8 cellular contexts compared by ENCODE assay signal in genomic region chr13:33743438-33744368, GRCh38.
DNase-seq lines count a peak whose midpoint lies in the region; ATAC-seq and TF ChIP-seq lines count a peak whose summit lies in the region.

No MANE protein-coding gene starts in this region.

- peaks cover 4 to 10% of the 10 kb centered on the region in 2 donors for H3K9me3 Mint-ChIP-seq in activated naive CD4-positive, alpha-beta T cell treated with anti-CD3 and anti-CD28 coated beads, Interleukin-2, amount 50 U/mL, for 72 hours

- TF ChIP-seq CTCF in GM10266 (IDR thresholded peaks at IDR 0.05; ENCODE audit: control insufficient read depth, insufficient read depth, low read depth, missing control alignments) (no peak), GM20000 (IDR thresholded peaks at IDR 0.05; ENCODE audit: extremely low read depth, missing control alignments) (no peak)

- ATAC-seq in HG03460 (IDR thresholded peaks at IDR 0.05; ENCODE audit: unreplicated experiment): peak; percentile 75
- ATAC-seq in activated naive CD4-positive, alpha-beta T cell treated with anti-CD3 and anti-CD28 coated beads, Interleukin-2, amount 50 U/mL, for 72 hours: peak; percentile 74 to 80

- no peak overlapping the region for H3K27ac ChIP-seq in substantia nigra (ENCODE audit: low read depth, low read length, poor library complexity, severe bottlenecking)

- peak overlapping the region; percentile 69 for H3K27ac Mint-ChIP-seq in activated naive CD4-positive, alpha-beta T cell treated with anti-CD3 and anti-CD28 coated beads, Interleukin-2, amount 50 U/mL, for 72 hours

- H3K36me3 Mint-ChIP-seq in activated naive CD4-positive, alpha-beta T cell treated with anti-CD3 and anti-CD28 coated beads, Interleukin-2, amount 50 U/mL, for 72 hours: peaks cover 0 to 6% of the 10 kb centered on the region in 2 donors

- in situ Hi-C loops in G401 (cut with HindIII; ENCODE audit: low sequenced_read_pairs): no loop called here

- peak; percentile 44 for DNase-seq in GM10266 (ENCODE audit: extremely low spot score)
- DNase-seq in GM20000 (ENCODE audit: low spot score): peak; percentile 50
- no peak for DNase-seq in activated naive CD4-positive, alpha-beta T cell treated with anti-CD3 and anti-CD28 coated beads, Interleukin-2, amount 50 U/mL, for 72 hours (ENCODE audit: low spot score in 2 of 2)
- DNase-seq in G401 (ENCODE audit: low spot score): no peak
- no peak for DNase-seq in mucosa of gallbladder (ENCODE audit: low spot score)
- no peak for DNase-seq in substantia nigra (lab: John Stamatoyannopoulos, UW)
- no peak for DNase-seq in OCI-M1 (lab: John Stamatoyannopoulos, UW)

Comparison
In these comparisons a context has a peak if more than half of its experiments do, and no peak if none do; other contexts are left out.
1. DNase-seq: peak in GM10266 (single experiment) and GM20000 (single experiment); none in activated naive CD4-positive, alpha-beta T cell treated with anti-CD3 and anti-CD28 coated beads, Interleukin-2, amount 50 U/mL, for 72 hours (0 of 2), G401 (single experiment), mucosa of gallbladder (single experiment), substantia nigra (0 of 49) and OCI-M1 (single experiment).